ENCODE assay signal across 8 cellular contexts in the genomic region with DNA sequence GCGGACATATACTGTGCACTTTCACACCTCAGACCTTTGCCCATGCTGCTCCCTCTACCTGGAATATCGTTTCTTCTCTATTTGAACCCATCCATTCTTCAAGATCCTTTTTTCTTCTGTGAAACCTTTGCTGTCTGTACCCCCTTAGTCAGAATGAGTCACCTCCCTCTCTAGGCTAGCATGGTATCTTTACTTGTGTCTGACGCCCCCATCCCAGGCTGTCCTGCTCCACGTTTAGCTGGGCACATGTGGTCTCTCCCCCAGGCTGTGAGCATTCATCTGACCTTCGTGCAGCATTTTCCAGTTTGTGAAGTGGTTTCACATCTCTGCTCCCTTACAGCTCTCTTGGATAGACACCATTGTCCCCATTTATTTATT. TPM values are rescaled to one million over a fixed set of nuclear protein-coding genes. Genes with fewer than 3 reads are reported as not detected.
A peak's percentile ranks its signal among the peaks of the same experiment; 100 is the strongest.
DNase-seq lines count a peak whose midpoint lies in the region; ATAC-seq, FAIRE-seq and TF ChIP-seq lines count a peak whose summit lies in the region.

No MANE protein-coding gene starts in this region.

- TF ChIP-seq POLR2A in heart left ventricle (IDR thresholded peaks at IDR 0.05): no peak

- no peaks in the 10 kb centered on the region for H3K9me3 ChIP-seq in heart left ventricle

- POLR2A ChIA-PET in activated CD4-positive, alpha-beta memory T cell treated with anti-CD3 and anti-CD28 coated beads for 36 hours (lab: Charles Lee): no interaction called here

- peaks cover 40% of the 10 kb centered on the region for H3K4me1 Mint-ChIP-seq in nephron
- H3K4me1 Mint-ChIP-seq in activated CD4-positive, alpha-beta memory T cell treated with anti-CD3 and anti-CD28 coated beads for 36 hours (ENCODE audit: low read depth): no peaks in the 10 kb centered on the region

- peak; percentile 46 for FAIRE-seq in urothelium cell line (lab: Jason Lieb, UNC)

- H3K4me1 ChIP-seq in heart left ventricle: peaks cover 0 to 39% (median 13%) of the 10 kb centered on the region in 12 donors

- peak in 1 of 4 donors; percentile 21 for ATAC-seq in heart left ventricle
- ATAC-seq in Right ventricle myocardium inferior: no peak
- no peak for ATAC-seq in HG02973 (IDR thresholded peaks at IDR 0.05; ENCODE audit: unreplicated experiment)

- peak overlapping the region; percentile 67 to 84 (median 80) for H3K27ac Mint-ChIP-seq in nephron
- H3K27ac Mint-ChIP-seq in activated CD4-positive, alpha-beta memory T cell treated with anti-CD3 and anti-CD28 coated beads for 36 hours: no peak overlapping the region

- CTCF ChIA-PET in activated CD4-positive, alpha-beta memory T cell treated with anti-CD3 and anti-CD28 coated beads for 36 hours (lab: Charles Lee): no interaction called here

- H3K27ac ChIP-seq in heart left ventricle: peak overlapping the region; percentile 72 to 93 (median 87)

- H3K36me3 Mint-ChIP-seq in nephron (ENCODE audit: low read depth): no peaks in the 10 kb centered on the region
- no peaks in the 10 kb centered on the region for H3K36me3 Mint-ChIP-seq in activated CD4-positive, alpha-beta memory T cell treated with anti-CD3 and anti-CD28 coated beads for 36 hours

- H3K36me3 ChIP-seq in heart left ventricle: no peaks in the 10 kb centered on the region

- DNase-seq in heart left ventricle: no peak
- no peak for DNase-seq in Right ventricle myocardium inferior (ENCODE audit: missing footprints)
- peak; percentile 15 for DNase-seq in dermis blood vessel endothelial cell
- DNase-seq in urothelium cell line (ENCODE audit: low spot score): no peak
- DNase-seq in activated CD4-positive, alpha-beta memory T cell treated with anti-CD3 and anti-CD28 coated beads for 36 hours: no peak
- no peak for DNase-seq in SIG-M5 treated with dmso at 0.1 percent for 504 hours (lab: John Stamatoyannopoulos, UW; ENCODE audit: unreplicated experiment)

- peak overlapping the region; percentile 14 to 55 (median 41) for H3K4me3 Mint-ChIP-seq in nephron
- no peak overlapping the region for H3K4me3 Mint-ChIP-seq in activated CD4-positive, alpha-beta memory T cell treated with anti-CD3 and anti-CD28 coated beads for 36 hours

- 25 to 33% (median 31%) methylated on average over 4 to 5 of the region's 5 CpGs for WGBS in heart left ventricle, 4 donors

- H3K27me3 ChIP-seq in heart left ventricle: no peaks in the 10 kb centered on the region

- H3K27me3 Mint-ChIP-seq in nephron (ENCODE audit: low read depth): peaks cover 59% of the 10 kb centered on the region
- H3K27me3 Mint-ChIP-seq in activated CD4-positive, alpha-beta memory T cell treated with anti-CD3 and anti-CD28 coated beads for 36 hours: peaks cover 3% of the 10 kb centered on the region

- TF ChIP-seq CTCF in heart left ventricle (IDR thresholded peaks at IDR 0.05): no peak
- TF ChIP-seq CTCF in nephron (IDR thresholded peaks at IDR 0.05; ENCODE audit: unreplicated experiment in 3 of 3): no peak

- peak overlapping the region in 6 of 12 donors; percentile 30 to 42 (median 38) for H3K4me3 ChIP-seq in heart left ventricle

- no peaks in the 10 kb centered on the region for H3K9me3 Mint-ChIP-seq in nephron
- no peaks in the 10 kb centered on the region for H3K9me3 Mint-ChIP-seq in activated CD4-positive, alpha-beta memory T cell treated with anti-CD3 and anti-CD28 coated beads for 36 hours

- intact Hi-C loops in heart left ventricle (cut with DNase I) (loop anchor here in 3 of 10 donors (5.0 to 10.0 kb wide), 3 partner anchors 60 to 353 kb away; no protein-coding TSS in a partner anchor), Right ventricle myocardium inferior (cut with DNase I) (no loop called here)
- intact Hi-C loops in activated CD4-positive, alpha-beta memory T cell treated with anti-CD3 and anti-CD28 coated beads for 36 hours (cut with micrococcal nuclease): no loop called here

RNA-seq across cellular contexts. Expression of a gene that starts 14.3 kb away (rescaled TPM):
- 10 to 100 TPM in 7 of 9 donors, 1 to 10 TPM in 2; 9.3 to 49.6 (median 16.4) TPM for total RNA-seq in heart left ventricle
- 10 to 100 TPM in 1 of 2 donors, 1 to 10 TPM in 1; 4.8 to 16.5 TPM for polyA plus RNA-seq in heart left ventricle
- total RNA-seq in Right ventricle myocardium inferior: 14.1 TPM
- 25.4 and 38.3 TPM in 2 replicates for total RNA-seq in dermis blood vessel endothelial cell
- 10 to 100 TPM; 85.4 to 95.1 TPM for total RNA-seq in activated CD4-positive, alpha-beta memory T cell treated with anti-CD3 and anti-CD28 coated beads for 36 hours
